In genomic region chr6:135168766-135169165, GRCh38 we compare ENCODE assay signal across 18 cellular contexts.
"Had no signal": no experiment of that assay in that cellular context is flagged by ENCODE, and none has a peak within 500 bp of the region (broad histone marks: within the 10 kb centered on the region; RNA-seq: fewer than 3 reads in every experiment).

No MANE protein-coding gene starts in this region.

- H3K9me3 ChIP-seq: MG63, SK-N-SH had no signal

- DNase-seq: Karpas-422, KG1, MG63, NCI-H1092 treated with DMSO at 0.1 percent for 48 hours, NCI-H1436, NCI-H187, NCI-H2029, NCI-H2107, NCI-H2171, NCI-H226, NCI-H446, NCI-H510A, NCI-H524 treated with DMSO at 0.1 percent for 48 hours, NCI-H69, NCI-H774, SHP77, SK-N-SH, SW 1271 had no signal
